Comparison of ENCODE assay signal across 1 cellular context in genomic region chr9:120875954-120876841, GRCh38.
TF ChIP-seq lines count a peak whose summit lies in the region.

No MANE protein-coding gene starts in this region.

TF ChIP-seq in HepG2, 621 proteins besides CTCF, POLR2A, EP300 and RAD21 (continued from another document and continues in another):
- TF ChIP-seq AHR (CRISPR knock-in tag; IDR thresholded peaks at IDR 0.05) (no peak), SMARCC2 (IDR thresholded peaks at IDR 0.05) (no peak), ETV6 (CRISPR knock-in tag; conservative IDR thresholded peaks at IDR 0.05) (no peak), ZNF160 (CRISPR knock-in tag; IDR thresholded peaks at IDR 0.05) (no peak), ZNF362 (CRISPR knock-in tag; IDR thresholded peaks at IDR 0.05; ENCODE audit: borderline replicate concordance) (no peak), ZNF547 (CRISPR knock-in tag; IDR thresholded peaks at IDR 0.05) (0 out of 2 replicates have a peak, but pooled peaks have one; percentile 14), ZNF574 (CRISPR knock-in tag; IDR thresholded peaks at IDR 0.05) (peak; percentile 70), CREB3 (CRISPR knock-in tag; IDR thresholded peaks at IDR 0.05) (peak; percentile 39; the same call in 1 of the 2 replicates), DNMT3B (CRISPR knock-in tag; conservative IDR thresholded peaks at IDR 0.05) (no peak), ZUFSP (CRISPR knock-in tag; IDR thresholded peaks at IDR 0.05; ENCODE audit: borderline replicate concordance) (no peak), SIN3A (IDR thresholded peaks at IDR 0.05; ENCODE audit: borderline replicate concordance, low read depth, low read length) (0 out of 2 replicates have a peak, but pooled peaks have one; percentile 14), HMGXB3 (CRISPR knock-in tag; IDR thresholded peaks at IDR 0.05; ENCODE audit: borderline replicate concordance) (no peak), FOXM1 (CRISPR knock-in tag; IDR thresholded peaks at IDR 0.05) (peak; percentile 93; the same call in 1 of the 2 replicates), ZNF572 (CRISPR knock-in tag; IDR thresholded peaks at IDR 0.05) (no peak), ZNF720 (CRISPR knock-in tag; IDR thresholded peaks at IDR 0.05) (no peak), KDM3A (CRISPR knock-in tag; IDR thresholded peaks at IDR 0.05; ENCODE audit: low read depth) (0 out of 2 replicates have a peak, but pooled peaks have one; percentile 35), ATF4 (CRISPR knock-in tag; IDR thresholded peaks at IDR 0.05) (0 out of 4 replicates have a peak, but pooled peaks of 1 of the 2 experiments have one; percentile 27), ZNF768 (CRISPR knock-in tag; IDR thresholded peaks at IDR 0.05) (no peak; the same call in none of the 2 replicates), TRIM24 (CRISPR knock-in tag; IDR thresholded peaks at IDR 0.05) (no peak), PHF20 (CRISPR knock-in tag; IDR thresholded peaks at IDR 0.05) (peak; percentile 37), SUZ12 (IDR thresholded peaks at IDR 0.05; ENCODE audit: low read depth, low read length) (no peak), SOX13 (IDR thresholded peaks at IDR 0.05) (no peak), SOX13 (CRISPR knock-in tag; conservative IDR thresholded peaks at IDR 0.05 in 1 of 2, IDR thresholded peaks at IDR 0.05 in 1 of 2) (no peak; a peak in 1 of 4 replicates), ZNF597 (CRISPR knock-in tag; IDR thresholded peaks at IDR 0.05) (no peak), NFE2L1 (CRISPR knock-in tag; IDR thresholded peaks at IDR 0.05; ENCODE audit: borderline replicate concordance) (no peak), ATF3 (CRISPR knock-in tag; IDR thresholded peaks at IDR 0.05) (peak; percentile 65; the same call in 1 of the 2 replicates), MTA3 (CRISPR knock-in tag; IDR thresholded peaks at IDR 0.05) (no peak), ZNF337 (CRISPR knock-in tag; IDR thresholded peaks at IDR 0.05; ENCODE audit: borderline replicate concordance, low read depth) (no peak), GMEB1 (CRISPR knock-in tag; IDR thresholded peaks at IDR 0.05; ENCODE audit: borderline replicate concordance) (peak; percentile 52; the same call in 1 of the 2 replicates), TBL1XR1 (IDR thresholded peaks at IDR 0.05; ENCODE audit: borderline replicate concordance, low read length, partially characterized antibody) (no peak), SAFB2 (CRISPR knock-in tag; IDR thresholded peaks at IDR 0.05; ENCODE audit: borderline replicate concordance, low read depth) (no peak), ZNF709 (CRISPR knock-in tag; IDR thresholded peaks at IDR 0.05) (no peak), ZKSCAN8 (CRISPR knock-in tag; IDR thresholded peaks at IDR 0.05; ENCODE audit: borderline replicate concordance) (no peak), ZNF7 (CRISPR knock-in tag; IDR thresholded peaks at IDR 0.05) (no peak), NFRKB (IDR thresholded peaks at IDR 0.05) (no peak), TBP (CRISPR knock-in tag; IDR thresholded peaks at IDR 0.05) (no peak), BCLAF1 (IDR thresholded peaks at IDR 0.05) (no peak), ZFAT (CRISPR knock-in tag; conservative IDR thresholded peaks at IDR 0.05) (no peak), ZBTB37 (CRISPR knock-in tag; IDR thresholded peaks at IDR 0.05) (no peak), KAT7 (CRISPR knock-in tag; IDR thresholded peaks at IDR 0.05; ENCODE audit: borderline replicate concordance) (peak; percentile 57; the same call in 1 of the 2 replicates), FIP1L1 (IDR thresholded peaks at IDR 0.05; ENCODE audit: borderline replicate concordance, insufficient read depth, low read depth, low read length) (no peak), NR1H2 (CRISPR knock-in tag; IDR thresholded peaks at IDR 0.05; ENCODE audit: borderline replicate concordance, low read depth) (no peak)
